1 cellular context compared by ENCODE assay signal in the genomic region with DNA sequence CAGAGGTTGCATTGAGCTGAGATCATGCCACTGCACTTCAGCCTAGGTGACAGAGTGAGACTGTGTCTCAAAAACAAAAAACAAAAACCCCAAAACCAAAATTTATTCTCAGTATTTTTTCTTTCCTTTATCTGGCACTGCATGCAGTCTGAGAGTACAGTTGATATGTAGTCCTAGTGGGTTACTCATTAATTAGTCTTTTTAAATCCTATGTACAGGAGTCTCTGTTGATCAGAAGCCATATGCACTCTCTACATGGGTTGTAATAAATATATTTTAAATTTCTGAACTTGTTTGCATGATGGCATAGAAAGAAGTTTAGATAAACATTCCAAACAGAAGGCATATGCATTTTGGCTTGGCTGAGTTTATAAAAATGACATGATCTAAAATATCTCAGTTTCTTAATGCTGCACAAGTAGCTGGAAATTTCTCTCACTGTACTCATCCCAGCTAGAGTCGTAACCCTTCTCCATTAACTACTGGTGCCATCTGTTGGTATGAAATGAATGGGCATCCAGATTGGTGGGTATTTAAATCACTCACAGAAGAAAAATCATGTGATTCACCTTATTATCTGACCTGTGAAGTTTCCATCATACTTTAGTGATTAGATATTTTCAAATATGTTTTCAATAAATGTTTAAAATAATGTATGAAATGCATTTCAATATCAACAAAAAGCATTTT.
TF ChIP-seq lines count a peak whose summit lies in the region.

No MANE protein-coding gene starts in this region.

TF ChIP-seq in H1, 55 proteins besides CTCF, POLR2A, EP300 and RAD21 (continued from another document):
- TF ChIP-seq, protein P1, sequence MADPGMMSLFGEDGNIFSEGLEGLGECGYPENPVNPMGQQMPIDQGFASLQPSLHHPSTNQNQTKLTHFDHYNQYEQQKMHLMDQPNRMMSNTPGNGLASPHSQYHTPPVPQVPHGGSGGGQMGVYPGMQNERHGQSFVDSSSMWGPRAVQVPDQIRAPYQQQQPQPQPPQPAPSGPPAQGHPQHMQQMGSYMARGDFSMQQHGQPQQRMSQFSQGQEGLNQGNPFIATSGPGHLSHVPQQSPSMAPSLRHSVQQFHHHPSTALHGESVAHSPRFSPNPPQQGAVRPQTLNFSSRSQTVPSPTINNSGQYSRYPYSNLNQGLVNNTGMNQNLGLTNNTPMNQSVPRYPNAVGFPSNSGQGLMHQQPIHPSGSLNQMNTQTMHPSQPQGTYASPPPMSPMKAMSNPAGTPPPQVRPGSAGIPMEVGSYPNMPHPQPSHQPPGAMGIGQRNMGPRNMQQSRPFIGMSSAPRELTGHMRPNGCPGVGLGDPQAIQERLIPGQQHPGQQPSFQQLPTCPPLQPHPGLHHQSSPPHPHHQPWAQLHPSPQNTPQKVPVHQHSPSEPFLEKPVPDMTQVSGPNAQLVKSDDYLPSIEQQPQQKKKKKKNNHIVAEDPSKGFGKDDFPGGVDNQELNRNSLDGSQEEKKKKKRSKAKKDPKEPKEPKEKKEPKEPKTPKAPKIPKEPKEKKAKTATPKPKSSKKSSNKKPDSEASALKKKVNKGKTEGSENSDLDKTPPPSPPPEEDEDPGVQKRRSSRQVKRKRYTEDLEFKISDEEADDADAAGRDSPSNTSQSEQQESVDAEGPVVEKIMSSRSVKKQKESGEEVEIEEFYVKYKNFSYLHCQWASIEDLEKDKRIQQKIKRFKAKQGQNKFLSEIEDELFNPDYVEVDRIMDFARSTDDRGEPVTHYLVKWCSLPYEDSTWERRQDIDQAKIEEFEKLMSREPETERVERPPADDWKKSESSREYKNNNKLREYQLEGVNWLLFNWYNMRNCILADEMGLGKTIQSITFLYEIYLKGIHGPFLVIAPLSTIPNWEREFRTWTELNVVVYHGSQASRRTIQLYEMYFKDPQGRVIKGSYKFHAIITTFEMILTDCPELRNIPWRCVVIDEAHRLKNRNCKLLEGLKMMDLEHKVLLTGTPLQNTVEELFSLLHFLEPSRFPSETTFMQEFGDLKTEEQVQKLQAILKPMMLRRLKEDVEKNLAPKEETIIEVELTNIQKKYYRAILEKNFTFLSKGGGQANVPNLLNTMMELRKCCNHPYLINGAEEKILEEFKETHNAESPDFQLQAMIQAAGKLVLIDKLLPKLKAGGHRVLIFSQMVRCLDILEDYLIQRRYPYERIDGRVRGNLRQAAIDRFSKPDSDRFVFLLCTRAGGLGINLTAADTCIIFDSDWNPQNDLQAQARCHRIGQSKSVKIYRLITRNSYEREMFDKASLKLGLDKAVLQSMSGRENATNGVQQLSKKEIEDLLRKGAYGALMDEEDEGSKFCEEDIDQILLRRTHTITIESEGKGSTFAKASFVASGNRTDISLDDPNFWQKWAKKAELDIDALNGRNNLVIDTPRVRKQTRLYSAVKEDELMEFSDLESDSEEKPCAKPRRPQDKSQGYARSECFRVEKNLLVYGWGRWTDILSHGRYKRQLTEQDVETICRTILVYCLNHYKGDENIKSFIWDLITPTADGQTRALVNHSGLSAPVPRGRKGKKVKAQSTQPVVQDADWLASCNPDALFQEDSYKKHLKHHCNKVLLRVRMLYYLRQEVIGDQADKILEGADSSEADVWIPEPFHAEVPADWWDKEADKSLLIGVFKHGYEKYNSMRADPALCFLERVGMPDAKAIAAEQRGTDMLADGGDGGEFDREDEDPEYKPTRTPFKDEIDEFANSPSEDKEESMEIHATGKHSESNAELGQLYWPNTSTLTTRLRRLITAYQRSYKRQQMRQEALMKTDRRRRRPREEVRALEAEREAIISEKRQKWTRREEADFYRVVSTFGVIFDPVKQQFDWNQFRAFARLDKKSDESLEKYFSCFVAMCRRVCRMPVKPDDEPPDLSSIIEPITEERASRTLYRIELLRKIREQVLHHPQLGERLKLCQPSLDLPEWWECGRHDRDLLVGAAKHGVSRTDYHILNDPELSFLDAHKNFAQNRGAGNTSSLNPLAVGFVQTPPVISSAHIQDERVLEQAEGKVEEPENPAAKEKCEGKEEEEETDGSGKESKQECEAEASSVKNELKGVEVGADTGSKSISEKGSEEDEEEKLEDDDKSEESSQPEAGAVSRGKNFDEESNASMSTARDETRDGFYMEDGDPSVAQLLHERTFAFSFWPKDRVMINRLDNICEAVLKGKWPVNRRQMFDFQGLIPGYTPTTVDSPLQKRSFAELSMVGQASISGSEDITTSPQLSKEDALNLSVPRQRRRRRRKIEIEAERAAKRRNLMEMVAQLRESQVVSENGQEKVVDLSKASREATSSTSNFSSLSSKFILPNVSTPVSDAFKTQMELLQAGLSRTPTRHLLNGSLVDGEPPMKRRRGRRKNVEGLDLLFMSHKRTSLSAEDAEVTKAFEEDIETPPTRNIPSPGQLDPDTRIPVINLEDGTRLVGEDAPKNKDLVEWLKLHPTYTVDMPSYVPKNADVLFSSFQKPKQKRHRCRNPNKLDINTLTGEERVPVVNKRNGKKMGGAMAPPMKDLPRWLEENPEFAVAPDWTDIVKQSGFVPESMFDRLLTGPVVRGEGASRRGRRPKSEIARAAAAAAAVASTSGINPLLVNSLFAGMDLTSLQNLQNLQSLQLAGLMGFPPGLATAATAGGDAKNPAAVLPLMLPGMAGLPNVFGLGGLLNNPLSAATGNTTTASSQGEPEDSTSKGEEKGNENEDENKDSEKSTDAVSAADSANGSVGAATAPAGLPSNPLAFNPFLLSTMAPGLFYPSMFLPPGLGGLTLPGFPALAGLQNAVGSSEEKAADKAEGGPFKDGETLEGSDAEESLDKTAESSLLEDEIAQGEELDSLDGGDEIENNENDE (IDR thresholded peaks at IDR 0.05; ENCODE audit: insufficient replicate concordance, low read length), result no peak
- no peak for TF ChIP-seq RBBP5 (IDR thresholded peaks at IDR 0.05; ENCODE audit: borderline replicate concordance, low read depth, low read length)
- TF ChIP-seq SP2 (IDR thresholded peaks at IDR 0.05; ENCODE audit: low read length), result no peak
- TF ChIP-seq HDAC2 (IDR thresholded peaks at IDR 0.05; ENCODE audit: borderline replicate concordance in 1 of 2, low read depth in 2 of 2, low read length in 2 of 2), result no peak
- TF ChIP-seq CHD1 (IDR thresholded peaks at IDR 0.05; ENCODE audit: low read depth, low read length), result no peak
- TF ChIP-seq, protein P2, sequence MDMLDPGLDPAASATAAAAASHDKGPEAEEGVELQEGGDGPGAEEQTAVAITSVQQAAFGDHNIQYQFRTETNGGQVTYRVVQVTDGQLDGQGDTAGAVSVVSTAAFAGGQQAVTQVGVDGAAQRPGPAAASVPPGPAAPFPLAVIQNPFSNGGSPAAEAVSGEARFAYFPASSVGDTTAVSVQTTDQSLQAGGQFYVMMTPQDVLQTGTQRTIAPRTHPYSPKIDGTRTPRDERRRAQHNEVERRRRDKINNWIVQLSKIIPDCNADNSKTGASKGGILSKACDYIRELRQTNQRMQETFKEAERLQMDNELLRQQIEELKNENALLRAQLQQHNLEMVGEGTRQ (IDR thresholded peaks at IDR 0.05; ENCODE audit: low read length), result no peak
